Comparison of ENCODE assay signal across 1 cellular context in genomic region chr12:121399391-121400331, GRCh38.
TF ChIP-seq lines count a peak whose summit lies in the region.

A gene with protein sequence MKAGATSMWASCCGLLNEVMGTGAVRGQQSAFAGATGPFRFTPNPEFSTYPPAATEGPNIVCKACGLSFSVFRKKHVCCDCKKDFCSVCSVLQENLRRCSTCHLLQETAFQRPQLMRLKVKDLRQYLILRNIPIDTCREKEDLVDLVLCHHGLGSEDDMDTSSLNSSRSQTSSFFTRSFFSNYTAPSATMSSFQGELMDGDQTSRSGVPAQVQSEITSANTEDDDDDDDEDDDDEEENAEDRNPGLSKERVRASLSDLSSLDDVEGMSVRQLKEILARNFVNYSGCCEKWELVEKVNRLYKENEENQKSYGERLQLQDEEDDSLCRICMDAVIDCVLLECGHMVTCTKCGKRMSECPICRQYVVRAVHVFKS (plus strand): TSS chr12:121400118. CDS start chr12:121400213, 95 bp downstream.

TF ChIP-seq in HepG2, 621 proteins besides CTCF, POLR2A, EP300 and RAD21 (continued from another document and continues in another):
- TF ChIP-seq GRHL1 (CRISPR knock-in tag; conservative IDR thresholded peaks at IDR 0.05) (no peak), ARNT2 (CRISPR knock-in tag; IDR thresholded peaks at IDR 0.05; ENCODE audit: low read depth) (peak; percentile 72; the same call in 1 of the 2 replicates), ZNF232 (CRISPR knock-in tag; IDR thresholded peaks at IDR 0.05; ENCODE audit: borderline replicate concordance) (no peak; the same call in 1 of the 2 replicates), KLF9 (CRISPR knock-in tag; IDR thresholded peaks at IDR 0.05; ENCODE audit: low read depth) (no peak), KDM6A (CRISPR knock-in tag; IDR thresholded peaks at IDR 0.05; ENCODE audit: low read depth) (no peak), ZNF18 (CRISPR knock-in tag; IDR thresholded peaks at IDR 0.05; ENCODE audit: insufficient replicate concordance) (no peak), ZNF7 (CRISPR knock-in tag; IDR thresholded peaks at IDR 0.05) (no peak), ZNF12 (CRISPR knock-in tag; IDR thresholded peaks at IDR 0.05) (no peak), ZNF776 (CRISPR knock-in tag; IDR thresholded peaks at IDR 0.05) (peak; percentile 78), CBX1 (IDR thresholded peaks at IDR 0.05; ENCODE audit: low read depth) (no peak), BCL6 (CRISPR knock-in tag; IDR thresholded peaks at IDR 0.05) (no peak), ZNF746 (CRISPR knock-in tag; IDR thresholded peaks at IDR 0.05) (peak; percentile 14; the same call in 1 of the 2 replicates), ZNF768 (CRISPR knock-in tag; IDR thresholded peaks at IDR 0.05) (no peak), ZNF670 (CRISPR knock-in tag; IDR thresholded peaks at IDR 0.05; ENCODE audit: borderline replicate concordance) (no peak), TOE1 (CRISPR knock-in tag; IDR thresholded peaks at IDR 0.05) (no peak), NR2F2 (IDR thresholded peaks at IDR 0.05; ENCODE audit: borderline replicate concordance, low read depth) (peak; percentile 17; the same call in 1 of the 2 replicates), ARID5B (CRISPR knock-in tag; IDR thresholded peaks at IDR 0.05) (peak; percentile 33), NFATC3 (CRISPR knock-in tag; IDR thresholded peaks at IDR 0.05) (0 out of 2 replicates have a peak, but pooled peaks have one; percentile 19), DPF2 (CRISPR knock-in tag; IDR thresholded peaks at IDR 0.05; ENCODE audit: borderline replicate concordance, low read depth) (no peak), ZNF512B (CRISPR knock-in tag; IDR thresholded peaks at IDR 0.05; ENCODE audit: borderline replicate concordance) (no peak), KMT2A (CRISPR knock-in tag; IDR thresholded peaks at IDR 0.05) (peak; percentile 85), FOXM1 (CRISPR knock-in tag; IDR thresholded peaks at IDR 0.05) (no peak), ZNF484 (CRISPR knock-in tag; IDR thresholded peaks at IDR 0.05; ENCODE audit: borderline replicate concordance, low read depth) (no peak), E2F1 (CRISPR knock-in tag; IDR thresholded peaks at IDR 0.05) (peak; percentile 89), FOXK1 (CRISPR knock-in tag; IDR thresholded peaks at IDR 0.05; ENCODE audit: borderline replicate concordance, low read depth) (peak; percentile 67; the same call in 1 of the 2 replicates), RELA (CRISPR knock-in tag; IDR thresholded peaks at IDR 0.05) (no peak), SALL2 (CRISPR knock-in tag; IDR thresholded peaks at IDR 0.05) (0 out of 2 replicates have a peak, but pooled peaks have one; percentile 58)
- TF ChIP-seq, protein P1, sequence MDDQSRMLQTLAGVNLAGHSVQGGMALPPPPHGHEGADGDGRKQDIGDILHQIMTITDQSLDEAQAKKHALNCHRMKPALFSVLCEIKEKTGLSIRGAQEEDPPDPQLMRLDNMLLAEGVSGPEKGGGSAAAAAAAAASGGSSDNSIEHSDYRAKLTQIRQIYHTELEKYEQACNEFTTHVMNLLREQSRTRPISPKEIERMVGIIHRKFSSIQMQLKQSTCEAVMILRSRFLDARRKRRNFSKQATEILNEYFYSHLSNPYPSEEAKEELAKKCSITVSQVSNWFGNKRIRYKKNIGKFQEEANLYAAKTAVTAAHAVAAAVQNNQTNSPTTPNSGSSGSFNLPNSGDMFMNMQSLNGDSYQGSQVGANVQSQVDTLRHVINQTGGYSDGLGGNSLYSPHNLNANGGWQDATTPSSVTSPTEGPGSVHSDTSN (CRISPR knock-in tag; IDR thresholded peaks at IDR 0.05; ENCODE audit: borderline replicate concordance) = peak; percentile 77; the same call in 1 of the 2 replicates
- TF ChIP-seq, protein P2, sequence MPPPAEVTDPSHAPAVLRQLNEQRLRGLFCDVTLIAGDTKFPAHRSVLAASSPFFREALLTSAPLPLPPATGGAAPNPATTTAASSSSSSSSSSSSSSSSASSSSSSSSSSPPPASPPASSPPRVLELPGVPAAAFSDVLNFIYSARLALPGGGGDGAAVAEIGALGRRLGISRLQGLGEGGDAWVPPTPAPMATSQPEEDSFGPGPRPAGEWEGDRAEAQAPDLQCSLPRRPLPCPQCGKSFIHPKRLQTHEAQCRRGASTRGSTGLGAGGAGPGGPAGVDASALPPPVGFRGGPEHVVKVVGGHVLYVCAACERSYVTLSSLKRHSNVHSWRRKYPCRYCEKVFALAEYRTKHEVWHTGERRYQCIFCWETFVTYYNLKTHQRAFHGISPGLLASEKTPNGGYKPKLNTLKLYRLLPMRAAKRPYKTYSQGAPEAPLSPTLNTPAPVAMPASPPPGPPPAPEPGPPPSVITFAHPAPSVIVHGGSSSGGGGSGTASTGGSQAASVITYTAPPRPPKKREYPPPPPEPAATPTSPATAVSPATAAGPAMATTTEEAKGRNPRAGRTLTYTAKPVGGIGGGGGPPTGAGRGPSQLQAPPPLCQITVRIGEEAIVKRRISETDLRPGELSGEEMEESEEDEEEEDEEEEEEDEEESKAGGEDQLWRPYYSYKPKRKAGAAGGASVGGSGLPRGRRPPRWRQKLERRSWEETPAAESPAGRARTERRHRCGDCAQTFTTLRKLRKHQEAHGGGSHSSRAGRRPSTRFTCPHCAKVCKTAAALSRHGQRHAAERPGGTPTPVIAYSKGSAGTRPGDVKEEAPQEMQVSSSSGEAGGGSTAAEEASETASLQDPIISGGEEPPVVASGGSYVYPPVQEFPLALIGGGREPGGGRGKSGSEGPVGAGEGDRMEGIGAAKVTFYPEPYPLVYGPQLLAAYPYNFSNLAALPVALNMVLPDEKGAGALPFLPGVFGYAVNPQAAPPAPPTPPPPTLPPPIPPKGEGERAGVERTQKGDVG (CRISPR knock-in tag; IDR thresholded peaks at IDR 0.05; ENCODE audit: borderline replicate concordance) = peak; percentile 20; the same call in 1 of the 2 replicates
- TF ChIP-seq, protein P3, sequence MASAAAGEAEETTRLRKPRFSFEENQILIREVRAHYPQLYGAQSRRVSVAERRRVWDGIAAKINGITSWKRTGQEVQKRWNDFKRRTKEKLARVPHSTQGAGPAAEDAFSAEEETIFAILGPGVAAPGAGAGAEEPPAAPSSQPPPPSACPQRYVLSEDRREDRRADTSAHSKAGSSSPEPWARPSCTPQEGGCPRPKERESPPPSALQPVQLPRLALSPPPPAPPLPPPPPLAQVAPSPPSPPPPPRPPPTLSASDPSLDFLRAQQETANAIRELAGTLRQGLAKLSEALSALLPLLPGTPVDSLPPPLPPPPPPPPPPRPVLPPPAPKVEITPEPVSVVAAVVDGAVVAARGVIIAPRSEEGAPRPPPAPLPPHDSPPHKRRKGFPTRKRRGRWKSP (CRISPR knock-in tag; IDR thresholded peaks at IDR 0.05) = peak; percentile 87
- TF ChIP-seq, protein P4, sequence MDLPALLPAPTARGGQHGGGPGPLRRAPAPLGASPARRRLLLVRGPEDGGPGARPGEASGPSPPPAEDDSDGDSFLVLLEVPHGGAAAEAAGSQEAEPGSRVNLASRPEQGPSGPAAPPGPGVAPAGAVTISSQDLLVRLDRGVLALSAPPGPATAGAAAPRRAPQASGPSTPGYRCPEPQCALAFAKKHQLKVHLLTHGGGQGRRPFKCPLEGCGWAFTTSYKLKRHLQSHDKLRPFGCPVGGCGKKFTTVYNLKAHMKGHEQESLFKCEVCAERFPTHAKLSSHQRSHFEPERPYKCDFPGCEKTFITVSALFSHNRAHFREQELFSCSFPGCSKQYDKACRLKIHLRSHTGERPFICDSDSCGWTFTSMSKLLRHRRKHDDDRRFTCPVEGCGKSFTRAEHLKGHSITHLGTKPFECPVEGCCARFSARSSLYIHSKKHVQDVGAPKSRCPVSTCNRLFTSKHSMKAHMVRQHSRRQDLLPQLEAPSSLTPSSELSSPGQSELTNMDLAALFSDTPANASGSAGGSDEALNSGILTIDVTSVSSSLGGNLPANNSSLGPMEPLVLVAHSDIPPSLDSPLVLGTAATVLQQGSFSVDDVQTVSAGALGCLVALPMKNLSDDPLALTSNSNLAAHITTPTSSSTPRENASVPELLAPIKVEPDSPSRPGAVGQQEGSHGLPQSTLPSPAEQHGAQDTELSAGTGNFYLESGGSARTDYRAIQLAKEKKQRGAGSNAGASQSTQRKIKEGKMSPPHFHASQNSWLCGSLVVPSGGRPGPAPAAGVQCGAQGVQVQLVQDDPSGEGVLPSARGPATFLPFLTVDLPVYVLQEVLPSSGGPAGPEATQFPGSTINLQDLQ (CRISPR knock-in tag; IDR thresholded peaks at IDR 0.05) = peak; percentile 58; the same call in 1 of the 2 replicates
